In the genomic region with DNA sequence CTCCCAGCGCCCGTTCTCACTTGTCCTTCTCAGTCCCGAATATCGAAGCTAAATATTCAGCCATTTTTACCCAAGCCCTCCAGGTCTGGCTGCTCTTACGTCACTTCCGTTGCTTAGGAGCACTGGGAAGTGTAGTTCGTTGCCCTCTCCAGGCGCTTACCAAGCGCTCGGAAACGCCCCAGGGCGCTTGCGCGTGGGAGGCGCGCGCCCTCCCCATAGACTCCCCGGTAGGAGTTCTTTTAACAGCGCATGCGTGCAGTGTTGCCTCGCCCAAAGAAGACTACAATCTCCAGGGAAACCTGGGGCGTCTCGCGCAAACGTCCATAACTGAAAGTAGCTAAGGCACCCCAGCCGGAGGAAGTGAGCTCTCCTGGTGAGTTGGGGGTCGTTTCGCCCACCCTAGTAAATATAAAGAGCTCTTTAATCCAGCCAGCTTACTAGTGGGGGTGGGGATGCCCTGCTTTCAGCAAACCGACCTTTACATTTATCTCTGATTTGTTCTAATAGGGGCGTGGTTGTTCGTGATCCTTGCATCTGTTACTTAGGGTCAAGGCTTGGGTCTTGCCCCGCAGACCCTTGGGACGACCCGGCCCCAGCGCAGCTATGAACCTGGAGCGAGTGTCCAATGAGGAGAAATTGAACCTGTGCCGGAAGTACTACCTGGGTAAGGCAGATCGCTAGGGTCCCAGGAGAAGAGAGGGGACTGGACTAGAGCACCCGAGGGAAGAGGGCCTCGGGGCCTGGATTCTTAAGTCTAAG, we compare ENCODE assay signal across 8 cellular contexts. TPM values are rescaled to one million over a fixed set of nuclear protein-coding genes. Genes with fewer than 3 reads are reported as not detected.
A peak's percentile ranks its signal among the peaks of the same experiment; 100 is the strongest.
DNase-seq lines count a peak whose midpoint lies in the region; ATAC-seq, FAIRE-seq and TF ChIP-seq lines count a peak whose summit lies in the region.

A gene with protein sequence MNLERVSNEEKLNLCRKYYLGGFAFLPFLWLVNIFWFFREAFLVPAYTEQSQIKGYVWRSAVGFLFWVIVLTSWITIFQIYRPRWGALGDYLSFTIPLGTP (plus strand): TSS at position 324 of the 759 bp plus-strand sequence. CDS start 280 bp downstream, at position 604.
Gene U2AF1L4, minus strand, starts transcription at position 91 of the 759 bp plus-strand sequence. Its CDS starts 27 bp downstream, at position 64.

- H3K4me1 Mint-ChIP-seq in Calu3 (ENCODE audit: low read depth, unreplicated experiment) (peaks cover 51% of the 10 kb centered on the region), IgD-negative memory B cell (peaks cover 20 to 47% (median 42%) of the 10 kb centered on the region in 3 donors), mesothelial cell of epicardium (peaks cover 48% of the 10 kb centered on the region)

- H3K9me1 ChIP-seq in endothelial cell of umbilical vein (replicated peaks; ENCODE audit: control insufficient read depth, extremely low read depth, insufficient read depth, low read length) = no peaks in the 10 kb centered on the region

- no peaks in the 10 kb centered on the region for H3K9me3 ChIP-seq in endothelial cell of umbilical vein (replicated peaks; ENCODE audit: control insufficient read depth, insufficient read depth, low read length)

- no peaks in the 10 kb centered on the region for H4K20me1 ChIP-seq in endothelial cell of umbilical vein (replicated peaks; ENCODE audit: control insufficient read depth, extremely low read depth, insufficient read depth, low read length)

- H3K27ac Mint-ChIP-seq in Calu3 (ENCODE audit: unreplicated experiment) = peak within 1 kb of the TSS; percentile 100
- H3K27ac Mint-ChIP-seq in IgD-negative memory B cell = peak within 1 kb of the TSS; percentile 99 to 100 (median 99)
- peak within 1 kb of the TSS; percentile 100 for H3K27ac Mint-ChIP-seq in mesothelial cell of epicardium

- BruUV-seq in Calu3 (replicated peaks; lab: Mats Ljungman, UMichigan) = TSS peak; percentile 77
- TSS peak; percentile 42 for BruUV-seq in endothelial cell of umbilical vein (replicated peaks; lab: Mats Ljungman, UMichigan)

- POLR2A ChIA-PET in endothelial cell of umbilical vein (lab: Charles Lee) = interaction anchor here (0.6 to 0.8 kb wide), 3 partner anchors 18 to 200 kb away, joined by 3 to 7 read pairs (median 4); no protein-coding TSS in a partner anchor

- peak within 1 kb of the TSS; percentile 93 for H3K9ac ChIP-seq in endothelial cell of umbilical vein (replicated peaks; ENCODE audit: extremely low read depth, insufficient read depth, low read length)

- dilution Hi-C loops in endothelial cell of umbilical vein (cut with MboI; ENCODE audit: extremely low pct_ligation_motif_present, low sequenced_read_pairs) = no loop called here

- peak within 1 kb of the TSS; percentile 88 for H3K27ac ChIP-seq in endothelial cell of umbilical vein (ENCODE audit: insufficient read depth, low read depth, low read length)

- peaks cover 24% of the 10 kb centered on the region for H3K4me1 ChIP-seq in endothelial cell of umbilical vein (ENCODE audit: control insufficient read depth, extremely low read depth, insufficient read depth, low read length)

- no peak for FAIRE-seq in endothelial cell of umbilical vein (lab: Jason Lieb, UNC)

- no peaks in the 10 kb centered on the region for H3K36me3 ChIP-seq in endothelial cell of umbilical vein (ENCODE audit: control insufficient read depth in 2 of 2, extremely low read depth in 1 of 2, insufficient read depth in 2 of 2, low read length in 2 of 2)

- peak; percentile 42 for ATAC-seq in GM21528 (IDR thresholded peaks at IDR 0.05; ENCODE audit: low FRiP score, unreplicated experiment)

- peak within 1 kb of the TSS; percentile 90 for H2AFZ ChIP-seq in endothelial cell of umbilical vein (ENCODE audit: low read depth, low read length)

- H3K27me3 ChIP-seq in endothelial cell of umbilical vein (ENCODE audit: control insufficient read depth in 2 of 2, insufficient read depth in 2 of 2, low read length in 2 of 2) = no peaks in the 10 kb centered on the region

- H3K4me3 ChIP-seq in endothelial cell of umbilical vein (replicated peaks in 1 of 3; ENCODE audit: insufficient read depth in 1 of 3, low read depth in 1 of 3, low read length in 3 of 3) = peak within 1 kb of the TSS; percentile 73 to 87 (median 75)

- no peaks in the 10 kb centered on the region for H3K9me3 Mint-ChIP-seq in Calu3 (ENCODE audit: low read depth, unreplicated experiment)
- no peaks in the 10 kb centered on the region for H3K9me3 Mint-ChIP-seq in IgD-negative memory B cell
- H3K9me3 Mint-ChIP-seq in mesothelial cell of epicardium = no peaks in the 10 kb centered on the region

- CTCF ChIA-PET in Calu3 (lab: Charles Lee) (interaction anchor here (0.6 to 1.9 kb wide), 8 partner anchors 33 to 690 kb away, joined by 3 to 13 read pairs (median 6); partner anchors contain the start of genes COX6B1 and KIRREL2), endothelial cell of umbilical vein (lab: Charles Lee) (interaction anchor here (0.6 to 1.9 kb wide), 7 partner anchors 11 to 147 kb away, joined by 3 to 7 read pairs (median 4); partner anchors contain the start of genes HSPB6 and KMT2B)

- peak within 1 kb of the TSS; percentile 96 for H3K4me3 Mint-ChIP-seq in Calu3 (ENCODE audit: low read depth, unreplicated experiment)
- H3K4me3 Mint-ChIP-seq in IgD-negative memory B cell = peak within 1 kb of the TSS; percentile 96 to 100 (median 100)
- H3K4me3 Mint-ChIP-seq in mesothelial cell of epicardium = peak within 1 kb of the TSS; percentile 99

- TF ChIP-seq POLR2A in endothelial cell of umbilical vein (IDR thresholded peaks at IDR 0.05; ENCODE audit: low read depth, low read length) = no peak

- TF ChIP-seq CTCF in Calu3 (IDR thresholded peaks at IDR 0.05; ENCODE audit: unreplicated experiment) (no peak), endothelial cell of umbilical vein (IDR thresholded peaks at IDR 0.05; ENCODE audit: extremely low read depth in 1 of 2, insufficient read depth in 1 of 2, low read depth in 1 of 2, low read length in 2 of 2) (no peak), mesothelial cell of epicardium (IDR thresholded peaks at IDR 0.05; ENCODE audit: unreplicated experiment) (no peak)

- intact Hi-C loops in Calu3 (cut with micrococcal nuclease; ENCODE audit: unreplicated experiment) (loop anchor here (10.0 kb wide), 1 partner anchor 189 kb away; the partner anchor contains the start of gene LRFN3), endothelial cell of umbilical vein (cut with micrococcal nuclease) (loop anchor here (1.0 to 2.0 kb wide), 4 partner anchors 13 to 186 kb away; partner anchors contain the start of gene PROSER3)

- DNase-seq in Calu3 (peak; percentile 97), OCI-M1 (lab: John Stamatoyannopoulos, UW) (peak; percentile 100), activated T-cell treated with anti-CD3 and anti-CD28 coated beads for 1 hour (ENCODE audit: low read depth) (peak; percentile 91), endothelial cell of umbilical vein (ENCODE audit: low read depth, low spot score) (peak; percentile 99), mesothelial cell of epicardium (ENCODE audit: low spot score in 2 of 2, unreplicated experiment in 2 of 2) (peak; percentile 94 to 96)
- peak; percentile 95 to 96 for DNase-seq in stimulated activated CD8-positive, alpha-beta memory T cell treated with anti-CD3 and anti-CD28 coated beads, Interleukin-15, amount 100 ng/mL, for 4 hours (ENCODE audit: low read depth in 2 of 2)

- peak within 1 kb of the TSS; percentile 87 for H3K4me2 ChIP-seq in endothelial cell of umbilical vein (ENCODE audit: insufficient read depth, low read length)

- peaks cover 22% of the 10 kb centered on the region for H3K79me2 ChIP-seq in endothelial cell of umbilical vein (ENCODE audit: control insufficient read depth, insufficient read depth, low read length)

- H3K36me3 Mint-ChIP-seq in Calu3 (ENCODE audit: insufficient read depth, unreplicated experiment) (peaks cover 68% of the 10 kb centered on the region), IgD-negative memory B cell (peaks cover 8% of the 10 kb centered on the region), mesothelial cell of epicardium (peaks cover 4% of the 10 kb centered on the region)

- H3K27me3 Mint-ChIP-seq in Calu3 (ENCODE audit: unreplicated experiment) (no peaks in the 10 kb centered on the region), IgD-negative memory B cell (no peaks in the 10 kb centered on the region), mesothelial cell of epicardium (ENCODE audit: low read depth) (no peaks in the 10 kb centered on the region)

TF ChIP-seq in endothelial cell of umbilical vein, 7 proteins besides CTCF, POLR2A, EP300 and RAD21:
- peak; percentile 55 for TF ChIP-seq POLR2AphosphoS5 (IDR thresholded peaks at IDR 0.05; ENCODE audit: insufficient read depth, low read depth, low read length)
- TF ChIP-seq FOS (IDR thresholded peaks at IDR 0.05; ENCODE audit: borderline replicate concordance, insufficient read depth, low read length) = no peak

RNA-seq across cellular contexts. Expression of the first gene that starts in this region (rescaled TPM):
- total RNA-seq in Calu3 (2022) = 114 and 126 TPM in 2 replicates
- 85.0 TPM for polyA plus RNA-seq in IgD-negative memory B cell
- total RNA-seq in endothelial cell of umbilical vein = 65.6 and 70.1 TPM in 2 replicates
- polyA plus RNA-seq in endothelial cell of umbilical vein = 60.0 and 86.8 TPM in 2 replicates
- 47.8 and 53.4 TPM in 2 replicates for polyA plus RNA-seq in endothelial cell of umbilical vein (2011; cell fraction: cytosol; rRNA removed)
- 21.6 and 24.9 TPM in 2 replicates for polyA plus RNA-seq in endothelial cell of umbilical vein (2011; cell fraction: nucleus; rRNA removed)
- polyA plus RNA-seq in endothelial cell of umbilical vein (2012) = 72.2 and 84.2 TPM in 2 replicates
- 55.3 and 57.8 TPM in 2 replicates for polyA minus RNA-seq in endothelial cell of umbilical vein
- polyA minus RNA-seq in endothelial cell of umbilical vein (2011; cell fraction: cytosol; rRNA and poly(A)+ RNA removed) = 12.5 TPM
- 4.0 and 5.7 TPM in 2 replicates for polyA minus RNA-seq in endothelial cell of umbilical vein (2011; cell fraction: nucleus; rRNA and poly(A)+ RNA removed)
- total RNA-seq in mesothelial cell of epicardium = 45.2 to 54.9 TPM (median 45.7 TPM) in 3 replicates

RNA-seq across cellular contexts. Expression of gene U2AF1L4, which starts in this region (rescaled TPM):
- 15.1 and 16.2 TPM in 2 replicates for total RNA-seq in Calu3 (2022)
- 74.8 TPM for polyA plus RNA-seq in IgD-negative memory B cell
- 5.6 and 10.5 TPM in 2 replicates for total RNA-seq in endothelial cell of umbilical vein
- 13.5 and 15.0 TPM in 2 replicates for polyA plus RNA-seq in endothelial cell of umbilical vein
- 8.4 and 10.2 TPM in 2 replicates for polyA plus RNA-seq in endothelial cell of umbilical vein (2011; cell fraction: cytosol; rRNA removed)
- 42.0 and 48.4 TPM in 2 replicates for polyA plus RNA-seq in endothelial cell of umbilical vein (2011; cell fraction: nucleus; rRNA removed)
- polyA plus RNA-seq in endothelial cell of umbilical vein (2012) = 7.9 and 8.9 TPM in 2 replicates
- polyA minus RNA-seq in endothelial cell of umbilical vein = 6.2 and 7.0 TPM in 2 replicates
- polyA minus RNA-seq in endothelial cell of umbilical vein (2011; cell fraction: cytosol; rRNA and poly(A)+ RNA removed) = 6.1 TPM
- polyA minus RNA-seq in endothelial cell of umbilical vein (2011; cell fraction: nucleus; rRNA and poly(A)+ RNA removed) = 8.8 and 11.3 TPM in 2 replicates
- total RNA-seq in mesothelial cell of epicardium = 39.4 to 42.5 TPM (median 42.4 TPM) in 3 replicates

Comparison
In these comparisons a context has a peak if more than half of its experiments do, and no peak if none do; other contexts are left out.
1. Peak in every context shown above with its lines: DNase-seq, ATAC-seq, H3K4me3 ChIP-seq and H3K27ac ChIP-seq.